In the genomic region with DNA sequence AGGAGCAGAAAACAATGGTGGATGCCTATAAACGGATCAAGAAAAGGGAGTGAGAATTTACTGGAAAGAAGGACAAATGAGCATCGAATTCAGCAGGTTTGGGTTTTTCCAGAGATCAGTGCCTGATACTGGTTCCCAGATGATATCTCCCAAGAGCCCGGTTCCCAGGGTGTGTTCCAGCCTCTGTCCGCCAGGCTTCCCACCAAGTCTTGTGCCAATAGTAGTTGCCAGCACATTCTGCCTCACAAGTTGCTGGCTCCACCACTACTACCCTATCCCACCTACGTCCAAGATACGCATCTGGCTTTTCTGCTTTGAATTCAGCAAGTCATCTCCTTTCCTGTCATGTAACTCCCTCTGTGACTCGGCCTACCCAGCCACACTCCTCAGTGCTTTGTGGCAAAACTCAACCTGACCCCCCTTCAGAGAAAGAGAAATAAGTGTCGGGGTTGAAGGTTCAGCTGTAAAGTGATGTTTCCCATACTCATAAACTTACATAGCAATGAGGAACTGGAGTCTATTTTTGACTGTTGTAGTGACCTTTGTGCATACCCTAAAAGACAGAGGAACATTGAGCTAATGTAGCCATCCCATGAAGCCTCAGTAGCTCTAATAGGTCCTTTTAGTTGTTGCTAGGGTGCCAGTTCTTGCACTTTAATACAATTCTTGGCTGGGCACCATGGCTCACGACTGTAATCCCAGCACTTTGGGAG, we compare ENCODE assay signal across 29 cellular contexts.
"Had no signal": no experiment of that assay in that cellular context is flagged by ENCODE, and none has a peak within 500 bp of the region (broad histone marks: within the 10 kb centered on the region; RNA-seq: fewer than 3 reads in every experiment).

No MANE protein-coding gene starts in this region.

- H3K4me1 ChIP-seq: colonic mucosa, neural progenitor cell, parathyroid adenoma, prostate gland, right atrium auricular region, testis, tibial artery, upper lobe of left lung had no signal

- H3K27ac ChIP-seq: colonic mucosa, epithelial cell of prostate, gastrocnemius medialis, neural progenitor cell, parathyroid adenoma, prostate gland, right atrium auricular region, testis, tibial artery, upper lobe of left lung had no signal

- H3K4me3 ChIP-seq: colonic mucosa, gastrocnemius medialis, lung, neural progenitor cell, prostate gland, right atrium auricular region, smooth muscle cell, testis, tibial artery, upper lobe of left lung had no signal

- ATAC-seq: esophagus mucosa; gastrocnemius medialis; left lobe of liver; naive thymus-derived CD4-positive, alpha-beta T cell; sciatic nerve; stimulated activated effector memory CD8-positive, alpha-beta T cell treated with anti-CD3 and anti-CD28 coated beads, Interleukin-12 subunit alpha, Interleukin-12 subunit beta, amount 100 ng/mL, for 72 hours had no signal

- H3K27me3 Mint-ChIP-seq: dendritic cell treated with granulocyte-macrophage colony-stimulating factor and Interleukin-4, amounts not matched to agents 40 ng/mL and 50 ng/mL, for 4 days; memory B cell; naive thymus-derived CD4-positive, alpha-beta T cell had no signal

- DNase-seq: colonic mucosa; effector CD8-positive, alpha-beta T cell; endodermal cell; foreskin fibroblast; gastrocnemius medialis; head of caudate nucleus; naive thymus-derived CD4-positive, alpha-beta T cell; stimulated activated CD4-positive, alpha-beta T cell treated with anti-CD3 and anti-CD28 coated beads, Interleukin-12 subunit alpha, Interleukin-12 subunit beta, amount 100 ng/mL, for 4 hours; stimulated activated CD4-positive, alpha-beta T cell treated with anti-CD3 and anti-CD28 coated beads, Interleukin-1b, Interleukin-23, amount 100 ng/mL, for 48 hours; stimulated activated CD4-positive, alpha-beta T cell treated with anti-CD3 and anti-CD28 coated beads, Interleukin-4, amount 100 ng/mL, for 1 hour; stimulated activated naive CD4-positive, alpha-beta T cell treated with Interleukin-2 at 50 U/mL for 16 hours; substantia nigra; testis; tibial artery; upper lobe of left lung had no signal

- H3K27ac Mint-ChIP-seq: dendritic cell treated with granulocyte-macrophage colony-stimulating factor and Interleukin-4, amounts not matched to agents 40 ng/mL and 50 ng/mL, for 4 days; endodermal cell; memory B cell; naive thymus-derived CD4-positive, alpha-beta T cell; nephron; neural progenitor cell; stimulated activated effector memory CD8-positive, alpha-beta T cell treated with anti-CD3 and anti-CD28 coated beads, Interleukin-12 subunit alpha, Interleukin-12 subunit beta, amount 100 ng/mL, for 72 hours had no signal

- H3K27me3 ChIP-seq: colonic mucosa, gastrocnemius medialis, neural progenitor cell, right atrium auricular region, testis, tibial artery, upper lobe of left lung had no signal

- H3K9me3 ChIP-seq: colonic mucosa, gastrocnemius medialis, prostate gland, testis, tibial artery had no signal

- H3K4me1 Mint-ChIP-seq: endodermal cell; memory B cell; nephron; neural progenitor cell; stimulated activated effector memory CD8-positive, alpha-beta T cell treated with anti-CD3 and anti-CD28 coated beads, Interleukin-12 subunit alpha, Interleukin-12 subunit beta, amount 100 ng/mL, for 72 hours had no signal

- H3K36me3 ChIP-seq: colonic mucosa, gastrocnemius medialis, neural progenitor cell, prostate gland, right atrium auricular region had no signal

- H3K4me3 Mint-ChIP-seq: dendritic cell treated with granulocyte-macrophage colony-stimulating factor and Interleukin-4, amounts not matched to agents 40 ng/mL and 50 ng/mL, for 4 days; endodermal cell; memory B cell; naive thymus-derived CD4-positive, alpha-beta T cell; nephron; neural progenitor cell; stimulated activated effector memory CD8-positive, alpha-beta T cell treated with anti-CD3 and anti-CD28 coated beads, Interleukin-12 subunit alpha, Interleukin-12 subunit beta, amount 100 ng/mL, for 72 hours had no signal
